Comparison of ENCODE assay signal across 9 cellular contexts in genomic region chr5:150426165-150426564, GRCh38. TPM values are rescaled to one million over a fixed set of nuclear protein-coding genes. Genes with fewer than 3 reads are reported as not detected.
A peak's percentile ranks its signal among the peaks of the same experiment; 100 is the strongest.
DNase-seq lines count a peak whose midpoint lies in the region; ATAC-seq, FAIRE-seq and TF ChIP-seq lines count a peak whose summit lies in the region.
"Not testable (repeated sequence)": the region's sequence is repeated elsewhere in the genome, so short reads cannot be mapped to it uniquely, and the experiment has no call there.
"Had no signal": no experiment of that assay in that cellular context is flagged by ENCODE, and none has a peak within 500 bp of the region (broad histone marks: within the 10 kb centered on the region; RNA-seq: fewer than 3 reads in every experiment).

No MANE protein-coding gene starts in this region.

- not testable (repeated sequence) for H3K27me3 ChIP-seq in mammary epithelial cell (ENCODE audit: insufficient read depth, low read length); dorsolateral prefrontal cortex; HepG2 (ENCODE audit: control insufficient read depth in 1 of 2, insufficient read depth in 2 of 2, low read length in 2 of 2); spleen (replicated peaks in 1 of 7)

- H3K27ac ChIP-seq in mammary epithelial cell (ENCODE audit: insufficient read depth, low read depth, low read length); HepG2 (ENCODE audit: extremely low read length, insufficient read depth, low read length); spleen: not testable (repeated sequence)
- peak overlapping the region; percentile 13 to 100 (median 93) for H3K27ac ChIP-seq in dorsolateral prefrontal cortex

- not testable (repeated sequence) for H3K9me3 ChIP-seq in mammary epithelial cell (replicated peaks; ENCODE audit: insufficient read depth, low read length); HepG2 (ENCODE audit: low read length); spleen

- dilution Hi-C loops in mammary epithelial cell (cut with HindIII; ENCODE audit: low sequenced_read_pairs): not testable (repeated sequence)

- not testable (repeated sequence) for H3K9ac ChIP-seq in mammary epithelial cell (ENCODE audit: insufficient read depth, low read length); HepG2 (ENCODE audit: insufficient read depth, low read depth, low read length)

- FAIRE-seq in HepG2 (lab: Jason Lieb, UNC): not testable (repeated sequence)

- POLR2A ChIA-PET in HepG2 (lab: Yijun Ruan, JAX): interaction anchor here (3.7 kb wide), 1 partner anchor 14 kb away, joined by 31 read pairs; the partner anchor contains the start of gene CD74

- peak overlapping the region; percentile 14 for H3K4me2 ChIP-seq in mammary epithelial cell (ENCODE audit: insufficient read depth, low read depth, low read length)
- H3K4me2 ChIP-seq in HepG2 (ENCODE audit: low read depth, low read length): not testable (repeated sequence)

- 23% methylated on average over 9 of the region's 9 CpGs for WGBS in mammary epithelial cell (ENCODE audit: low coverage, missing lambda C conversion rate)
- WGBS in HepG2 (ENCODE audit: low lambda C conversion rate): 81% methylated on average over 9 of the region's 9 CpGs
- 95 to 97% (median 96%) methylated on average over 9 of the region's 9 CpGs for WGBS in spleen, 5 donors

- TF ChIP-seq POLR2A in HepG2 (IDR thresholded peaks at IDR 0.05; ENCODE audit: insufficient read depth in 1 of 2, low read depth in 2 of 2, low read length in 2 of 2); spleen (IDR thresholded peaks at IDR 0.05): not testable (repeated sequence)

- not testable (repeated sequence) for TF ChIP-seq CTCF in mammary epithelial cell (conservative IDR thresholded peaks at IDR 0.05 in 1 of 2, IDR thresholded peaks at IDR 0.05 in 1 of 2; ENCODE audit: extremely low read depth in 1 of 2, insufficient read depth in 1 of 2, low read depth in 1 of 2, low read length in 2 of 2); HepG2 (CRISPR knock-in tag; IDR thresholded peaks at IDR 0.05); spleen (IDR thresholded peaks at IDR 0.05 in 8 of 11, conservative IDR thresholded peaks at IDR 0.05 in 3 of 11)
- TF ChIP-seq CTCF in dorsolateral prefrontal cortex (IDR thresholded peaks at IDR 0.05 in 54 of 56, conservative IDR thresholded peaks at IDR 0.05 in 2 of 56; ENCODE audit: low read depth in 1 of 56, partially characterized antibody in 56 of 56): peak in 10 of 56 donors; percentile 8 to 30 (median 11)

- intact Hi-C loops in mammary epithelial cell (cut with micrococcal nuclease); dorsolateral prefrontal cortex (cut with DNase I); spleen (cut with DNase I; ENCODE audit: low total_unique reads): not testable (repeated sequence)
- intact Hi-C loops in HepG2 (cut with micrococcal nuclease; ENCODE audit: unreplicated experiment): loop anchor here (10.0 kb wide), 1 partner anchor 281 kb away; no protein-coding TSS in a partner anchor

- BruUV-seq in mammary epithelial cell (replicated peaks; lab: Mats Ljungman, UMichigan); HepG2 (replicated peaks; lab: Mats Ljungman, UMichigan): not testable (repeated sequence)

- not testable (repeated sequence) for ATAC-seq in HepG2

- TF ChIP-seq EP300 in HepG2 (IDR thresholded peaks at IDR 0.05; ENCODE audit: low read depth in 2 of 2, low read length in 2 of 2); HepG2 (CRISPR knock-in tag; IDR thresholded peaks at IDR 0.05; ENCODE audit: borderline replicate concordance): not testable (repeated sequence)

- DNase-seq in Ammon's horn (ENCODE audit: low spot score) (peak; percentile 79), globus pallidus (ENCODE audit: low spot score) (peak; percentile 89), pons (ENCODE audit: low spot score) (peak; percentile 95), spleen (peak; percentile 38), superior temporal gyrus (ENCODE audit: extremely low spot score) (peak; percentile 91)
- DNase-seq in mammary epithelial cell; dorsolateral prefrontal cortex; HepG2 (ENCODE audit: low spot score): not testable (repeated sequence)

- in situ Hi-C loops in mammary epithelial cell (cut with MboI; ENCODE audit: low sequenced_read_pairs in 2 of 2); HepG2 (cut with HindIII; ENCODE audit: extremely low pct_ligation_motif_present, low pct_unique_long_range_greater_than_20kb): not testable (repeated sequence)

- not testable (repeated sequence) for H2AFZ ChIP-seq in mammary epithelial cell (ENCODE audit: low read depth, low read length); HepG2 (ENCODE audit: low read length)

- H3K36me3 ChIP-seq in mammary epithelial cell (ENCODE audit: insufficient read depth, low read length); HepG2 (replicated peaks in 1 of 2; ENCODE audit: control insufficient read depth in 1 of 2, insufficient read depth in 2 of 2, low read length in 2 of 2); spleen: not testable (repeated sequence)

- not testable (repeated sequence) for H3K79me2 ChIP-seq in mammary epithelial cell (ENCODE audit: insufficient read depth, low read length); HepG2 (ENCODE audit: insufficient read depth, low read length)

- CTCF ChIA-PET in mammary epithelial cell (lab: Charles Lee; ENCODE audit: low non-redundant PET); HepG2 (lab: Yijun Ruan, JAX; ENCODE audit: low intra/inter-chr PET ratio, low total read pairs): not testable (repeated sequence)

- not testable (repeated sequence) for TF ChIP-seq RAD21 in HepG2 (CRISPR knock-in tag; IDR thresholded peaks at IDR 0.05)

- not testable (repeated sequence) for H4K20me1 ChIP-seq in mammary epithelial cell (ENCODE audit: insufficient read depth, low read length); HepG2 (ENCODE audit: insufficient read depth, low read length)

- H3K4me3 ChIP-seq in mammary epithelial cell (replicated peaks in 1 of 3; ENCODE audit: insufficient read depth in 1 of 3, low read depth in 2 of 3, low read length in 3 of 3); HepG2 (replicated peaks in 1 of 3; ENCODE audit: insufficient read depth in 1 of 3, low read depth in 2 of 3, low read length in 3 of 3); spleen: not testable (repeated sequence)
- H3K4me3 ChIP-seq in dorsolateral prefrontal cortex: peak overlapping the region in 2 of 59 donors; percentile 4 to 18

- H3K4me1 ChIP-seq in mammary epithelial cell (ENCODE audit: insufficient read depth, low read length): not testable (repeated sequence)
- peaks cover 36% of the 10 kb centered on the region for H3K4me1 ChIP-seq in HepG2 (ENCODE audit: insufficient read depth, low read length)
- peaks cover 0 to 37% (median 17%) of the 10 kb centered on the region in 6 donors for H3K4me1 ChIP-seq in spleen

RNA-seq across cellular contexts. Expression of gene CD74, which starts 13.5 kb away (rescaled TPM):
- 1 to 10 TPM; 6.8 to 9.7 TPM for total RNA-seq in mammary epithelial cell
- 7.4 TPM for polyA plus RNA-seq in mammary epithelial cell
- polyA minus RNA-seq in mammary epithelial cell: 22.1 TPM
- 100 to 1,000 TPM in 114 of 120 experiments, 10 to 100 TPM in 6; 51.8 to 687 (median 224) TPM for total RNA-seq in dorsolateral prefrontal cortex
- 30.1 and 84.4 TPM in 2 replicates for total RNA-seq in HepG2 (2016; rRNA removed; fragmentation: Illumina TruSeq; extraction: Trizol)
- 19.1 and 22.1 TPM in 2 replicates for total RNA-seq in HepG2 (2016; cell fraction: cytosol; rRNA removed; fragmentation: Illumina TruSeq; extraction: Trizol; ENCODE audit: low read depth)
- total RNA-seq in HepG2 (2016; cell fraction: insoluble cytoplasmic fraction; rRNA removed; fragmentation: Illumina TruSeq; extraction: Trizol): 30.1 and 86.9 TPM in 2 replicates
- total RNA-seq in HepG2 (2016; cell fraction: membrane; rRNA removed; fragmentation: Illumina TruSeq; extraction: Trizol): 23.8 and 31.1 TPM in 2 replicates
- 88.0 and 96.2 TPM in 2 replicates for total RNA-seq in HepG2 (2016; cell fraction: nucleus; rRNA removed; fragmentation: Illumina TruSeq; extraction: Trizol)
- 34.1 and 56.4 TPM in 2 replicates for polyA plus RNA-seq in HepG2 (2011; rRNA removed)
- polyA plus RNA-seq in HepG2 (2011; cell fraction: cytosol; rRNA removed): 24.7 and 30.8 TPM in 2 replicates
- polyA plus RNA-seq in HepG2 (2011; cell fraction: nucleus; rRNA removed): 26.5 and 30.9 TPM in 2 replicates
- 73.1 and 87.1 TPM in 2 replicates for polyA plus RNA-seq in HepG2 (2012)
- polyA plus RNA-seq in HepG2 (2016; cell fraction: cytosol; fragmentation: Illumina TruSeq; extraction: Trizol; ENCODE audit: low read depth): 44.1 and 51.7 TPM in 2 replicates
- 52.1 and 69.3 TPM in 2 replicates for polyA plus RNA-seq in HepG2 (2016; cell fraction: insoluble cytoplasmic fraction; fragmentation: Illumina TruSeq; extraction: Trizol; ENCODE audit: low read depth)
- polyA plus RNA-seq in HepG2 (2016; cell fraction: membrane; fragmentation: Illumina TruSeq; extraction: Trizol; ENCODE audit: low read depth): 51.1 and 54.1 TPM in 2 replicates
- 232 and 243 TPM in 2 replicates for polyA plus RNA-seq in HepG2 (2016; cell fraction: nucleus; fragmentation: Illumina TruSeq; extraction: Trizol; ENCODE audit: insufficient read depth, low read depth)
- polyA minus RNA-seq in HepG2 (2011; rRNA and poly(A)+ RNA removed; ENCODE audit: low replicate concordance): 2.5 and 52.0 TPM in 2 replicates
- 21.3 and 26.3 TPM in 2 replicates for polyA minus RNA-seq in HepG2 (2011; cell fraction: cytosol; rRNA and poly(A)+ RNA removed)
- 11.5 and 16.5 TPM in 2 replicates for polyA minus RNA-seq in HepG2 (2011; cell fraction: nucleus; rRNA and poly(A)+ RNA removed)
- total RNA-seq in spleen: 1,000 to 10,000 TPM; 3,224 to 5,563 (median 4,811) TPM
- polyA plus RNA-seq in spleen: 1,000 to 10,000 TPM; 3,319 to 4,860 (median 4,644) TPM
- total RNA-seq: GM23248 had no signal

RNA-seq across cellular contexts. Expression of gene RPS14, which starts 23.4 kb away (rescaled TPM):
- 1,000 to 10,000 TPM; 1,819 to 2,158 TPM for total RNA-seq in mammary epithelial cell
- 6,134 TPM for polyA plus RNA-seq in mammary epithelial cell
- polyA minus RNA-seq in mammary epithelial cell: 1,433 TPM
- 100 to 1,000 TPM; 441 to 866 (median 635) TPM for total RNA-seq in dorsolateral prefrontal cortex
- 2,116 and 2,466 TPM in 2 replicates for total RNA-seq in HepG2 (2016; rRNA removed; fragmentation: Illumina TruSeq; extraction: Trizol)
- total RNA-seq in HepG2 (2016; cell fraction: cytosol; rRNA removed; fragmentation: Illumina TruSeq; extraction: Trizol; ENCODE audit: low read depth): 3,305 and 3,520 TPM in 2 replicates
- 2,149 and 2,588 TPM in 2 replicates for total RNA-seq in HepG2 (2016; cell fraction: insoluble cytoplasmic fraction; rRNA removed; fragmentation: Illumina TruSeq; extraction: Trizol)
- 4,929 and 5,069 TPM in 2 replicates for total RNA-seq in HepG2 (2016; cell fraction: membrane; rRNA removed; fragmentation: Illumina TruSeq; extraction: Trizol)
- 644 and 721 TPM in 2 replicates for total RNA-seq in HepG2 (2016; cell fraction: nucleus; rRNA removed; fragmentation: Illumina TruSeq; extraction: Trizol)
- 3,058 and 3,295 TPM in 2 replicates for polyA plus RNA-seq in HepG2 (2011; rRNA removed)
- polyA plus RNA-seq in HepG2 (2011; cell fraction: cytosol; rRNA removed): 6,315 and 8,239 TPM in 2 replicates
- 1,184 and 1,580 TPM in 2 replicates for polyA plus RNA-seq in HepG2 (2011; cell fraction: nucleus; rRNA removed)
- 3,506 and 4,895 TPM in 2 replicates for polyA plus RNA-seq in HepG2 (2012)
- polyA plus RNA-seq in HepG2 (2016; cell fraction: cytosol; fragmentation: Illumina TruSeq; extraction: Trizol; ENCODE audit: low read depth): 3,347 and 3,785 TPM in 2 replicates
- polyA plus RNA-seq in HepG2 (2016; cell fraction: insoluble cytoplasmic fraction; fragmentation: Illumina TruSeq; extraction: Trizol; ENCODE audit: low read depth): 2,246 and 2,277 TPM in 2 replicates
- polyA plus RNA-seq in HepG2 (2016; cell fraction: membrane; fragmentation: Illumina TruSeq; extraction: Trizol; ENCODE audit: low read depth): 4,452 and 4,569 TPM in 2 replicates
- polyA plus RNA-seq in HepG2 (2016; cell fraction: nucleus; fragmentation: Illumina TruSeq; extraction: Trizol; ENCODE audit: insufficient read depth, low read depth): 1,056 and 1,136 TPM in 2 replicates
- 795 and 1,496 TPM in 2 replicates for polyA minus RNA-seq in HepG2 (2011; rRNA and poly(A)+ RNA removed; ENCODE audit: low replicate concordance)
- polyA minus RNA-seq in HepG2 (2011; cell fraction: cytosol; rRNA and poly(A)+ RNA removed): 375 and 432 TPM in 2 replicates
- 180 and 283 TPM in 2 replicates for polyA minus RNA-seq in HepG2 (2011; cell fraction: nucleus; rRNA and poly(A)+ RNA removed)
- 1,000 to 10,000 TPM; 1,801 to 2,829 (median 2,025) TPM for total RNA-seq in spleen
- 1,000 to 10,000 TPM; 5,417 to 8,400 (median 8,329) TPM for polyA plus RNA-seq in spleen

Comparison
In these comparisons a context has a peak if more than half of its experiments do, and no peak if none do; other contexts are left out.
1. RNA of gene CD74, which starts 13.5 kb away (total RNA-seq): 3,224 to 5,563 TPM in spleen; 51.8 to 687 TPM in dorsolateral prefrontal cortex, 19.1 to 96.2 TPM in HepG2 and 6.8 to 9.7 TPM in mammary epithelial cell; every median in the first group is over 4 times any median in the second.